In genomic region chr9:129944501-129945116, GRCh38 we compare ENCODE assay signal across 8 cellular contexts.
DNase-seq lines count a peak whose midpoint lies in the region; ATAC-seq and TF ChIP-seq lines count a peak whose summit lies in the region.

No MANE protein-coding gene starts in this region.

- H3K4me2 ChIP-seq in Loucy (ENCODE audit: low read depth, low read length, poor library complexity, severe bottlenecking), result peak overlapping the region; percentile 48

- peaks cover 4% of the 10 kb centered on the region; the same call in 1 of the 2 replicates for H3K9me3 ChIP-seq in Loucy (ENCODE audit: insufficient read depth, low read depth, low read length)

- peaks cover 15% of the 10 kb centered on the region for H3K36me3 Mint-ChIP-seq in glutamatergic neuron (ENCODE audit: unreplicated experiment)

- H3K9me2 ChIP-seq in Loucy (replicated peaks; ENCODE audit: low read depth, low read length), result no peaks in the 10 kb centered on the region

- H3K4me3 Mint-ChIP-seq in glutamatergic neuron (ENCODE audit: unreplicated experiment), result no peak overlapping the region

- peak overlapping the region; percentile 48 for H3K27ac Mint-ChIP-seq in glutamatergic neuron (ENCODE audit: unreplicated experiment)

- no peaks in the 10 kb centered on the region for H3K27me3 Mint-ChIP-seq in glutamatergic neuron (ENCODE audit: unreplicated experiment)

- no peak overlapping the region for H3K4me3 ChIP-seq in Loucy (ENCODE audit: low read length, poor library complexity, severe bottlenecking)

- peaks cover 1% of the 10 kb centered on the region for H3K9me3 Mint-ChIP-seq in glutamatergic neuron (ENCODE audit: unreplicated experiment)

- DNase-seq in activated CD4-positive, alpha-beta T cell treated with anti-CD3 and anti-CD28 coated beads, Interleukin-2, amount 50 U/mL, for 4 hours, result peak; percentile 37 to 42
- no peak for DNase-seq in glutamatergic neuron
- peak; percentile 41 to 43 for DNase-seq in stimulated activated CD8-positive, alpha-beta memory T cell treated with anti-CD3 and anti-CD28 coated beads, Interleukin-7, amount 100 ng/mL, for 4 hours (ENCODE audit: low read depth in 2 of 2)
- DNase-seq in NCI-H1105 (lab: John Stamatoyannopoulos, UW), result no peak

- H3K4me1 ChIP-seq in Loucy (ENCODE audit: insufficient read depth, low read length, poor library complexity, severe bottlenecking), result peaks cover 16% of the 10 kb centered on the region

- no peak for ATAC-seq in GM21723 (IDR thresholded peaks at IDR 0.05; ENCODE audit: unreplicated experiment)
- ATAC-seq in HG03460 (IDR thresholded peaks at IDR 0.05; ENCODE audit: unreplicated experiment), result no peak
- ATAC-seq in HG02870 (IDR thresholded peaks at IDR 0.05; ENCODE audit: unreplicated experiment), result no peak

- H3K9ac ChIP-seq in Loucy (ENCODE audit: low read depth, low read length, poor library complexity, severe bottlenecking), result peak overlapping the region; percentile 35

- no peaks in the 10 kb centered on the region for H3K27me3 ChIP-seq in Loucy (ENCODE audit: insufficient read depth, low read length, poor library complexity, severe bottlenecking)

- H3K4me1 Mint-ChIP-seq in glutamatergic neuron (ENCODE audit: low read depth, unreplicated experiment), result peaks cover 3% of the 10 kb centered on the region

- H2AFZ ChIP-seq in Loucy (ENCODE audit: low read length), result no peak overlapping the region

- no peak for TF ChIP-seq CTCF in Loucy (conservative IDR thresholded peaks at IDR 0.05; ENCODE audit: low read length)
- peak; percentile 9 for TF ChIP-seq CTCF in glutamatergic neuron (IDR thresholded peaks at IDR 0.05; ENCODE audit: partially characterized antibody, unreplicated experiment)

- no peaks in the 10 kb centered on the region for H4K20me1 ChIP-seq in Loucy (ENCODE audit: insufficient read depth, low read length, poor library complexity, severe bottlenecking)

- peaks cover 23% of the 10 kb centered on the region; the same call in 1 of the 2 replicates for H3K36me3 ChIP-seq in Loucy (ENCODE audit: insufficient read depth, low read length)

- H3K79me2 ChIP-seq in Loucy (ENCODE audit: insufficient read depth, low read length), result no peaks in the 10 kb centered on the region; the same call in 1 of the 2 replicates

- no peaks in the 10 kb centered on the region for H3F3A ChIP-seq in Loucy (ENCODE audit: low read depth)

Comparison
In these comparisons a context has a peak if more than half of its experiments do, and no peak if none do; other contexts are left out.
1. DNase-seq: peak in activated CD4-positive, alpha-beta T cell treated with anti-CD3 and anti-CD28 coated beads, Interleukin-2, amount 50 U/mL, for 4 hours (2 of 2) and stimulated activated CD8-positive, alpha-beta memory T cell treated with anti-CD3 and anti-CD28 coated beads, Interleukin-7, amount 100 ng/mL, for 4 hours (2 of 2); none in glutamatergic neuron (single experiment) and NCI-H1105 (single experiment).